8 cellular contexts compared by ENCODE assay signal in the genomic region with DNA sequence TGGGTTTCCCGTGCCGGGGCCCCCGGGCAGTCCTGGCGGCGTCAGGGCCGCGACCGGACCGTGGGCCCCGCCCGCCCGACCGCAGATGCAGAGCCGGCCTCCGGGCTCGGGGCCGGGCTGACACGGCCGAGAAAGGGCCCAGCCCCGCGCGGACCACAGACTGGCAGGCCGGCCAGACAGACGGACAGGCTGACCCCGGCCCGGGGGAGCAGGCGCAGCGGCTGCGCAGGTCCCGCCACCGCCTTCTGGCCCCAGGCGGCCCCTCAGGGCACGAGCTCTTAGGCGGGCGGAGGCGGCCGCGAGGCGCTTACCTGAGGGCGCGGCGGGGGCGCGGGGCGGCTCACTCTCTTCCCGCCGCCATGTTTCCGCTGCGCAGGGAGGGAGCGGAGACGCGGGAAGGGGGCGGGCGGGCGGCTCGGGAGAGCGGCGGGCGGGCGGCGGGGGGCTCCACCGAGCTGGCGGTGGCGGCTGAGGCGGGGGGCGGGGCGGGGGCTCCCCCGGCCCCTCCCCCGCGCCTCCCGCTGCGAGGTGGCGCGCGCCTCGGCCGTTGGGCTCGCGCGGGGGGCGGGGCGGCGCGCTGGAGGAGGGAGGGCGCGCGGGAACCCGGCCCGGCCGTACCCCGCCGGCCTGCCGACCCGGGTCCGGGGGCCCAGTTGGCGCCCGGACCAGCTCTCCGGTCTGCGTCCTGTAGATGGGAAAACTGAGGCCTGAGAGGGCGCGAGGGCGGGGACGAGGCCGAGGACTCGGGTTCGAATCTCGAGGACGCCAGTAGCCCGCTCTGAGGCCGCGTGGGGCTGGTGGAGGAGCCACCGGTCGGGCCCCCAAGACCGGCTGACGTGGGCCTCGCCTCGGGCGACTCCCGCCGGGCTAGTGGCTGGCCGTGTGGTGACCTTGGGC.
A peak's percentile ranks its signal among the peaks of the same experiment; 100 is the strongest.
DNase-seq lines count a peak whose midpoint lies in the region; ATAC-seq and TF ChIP-seq lines count a peak whose summit lies in the region.

A gene (minus strand): TSS at position 559 of the 897 bp plus-strand sequence. CDS start 56,173 bp downstream, outside the sequence.

- peaks cover 35% of the 10 kb centered on the region for H3K4me1 ChIP-seq in HAP-1

- peak within 1 kb of the TSS; percentile 84 for H3K4me3 Mint-ChIP-seq in central memory CD8-positive, alpha-beta T cell

- H3K27me3 Mint-ChIP-seq in central memory CD8-positive, alpha-beta T cell: no peaks in the 10 kb centered on the region

- H3K4me1 Mint-ChIP-seq in central memory CD8-positive, alpha-beta T cell: peaks cover 7% of the 10 kb centered on the region

- no peaks in the 10 kb centered on the region for H3K9me3 Mint-ChIP-seq in central memory CD8-positive, alpha-beta T cell

- H3K4me3 ChIP-seq in GM06990 (replicated peaks; ENCODE audit: low read depth, low read length) (peak within 1 kb of the TSS; percentile 76), HAP-1 (peak within 1 kb of the TSS; percentile 48), WI38 (ENCODE audit: low read depth, low read length) (peak within 1 kb of the TSS; percentile 68)

- peaks cover 6% of the 10 kb centered on the region for H3K36me3 Mint-ChIP-seq in central memory CD8-positive, alpha-beta T cell (ENCODE audit: insufficient read depth)

- ATAC-seq in central memory CD8-positive, alpha-beta T cell (replicated peaks; ENCODE audit: extremely low read depth, poor library complexity, severe bottlenecking): peak; percentile 77
- ATAC-seq in GM18519 (IDR thresholded peaks at IDR 0.05; ENCODE audit: low FRiP score, unreplicated experiment): no peak

- in situ Hi-C loops in HAP-1 (cut with MboI; ENCODE audit: low sequenced_read_pairs): no loop called here

- peak; percentile 75 for DNase-seq in GM06990 (ENCODE audit: extremely low read depth, insufficient read length)
- DNase-seq in HAP-1 (ENCODE audit: low spot score in 2 of 2): peak; percentile 41 to 69
- peak; percentile 73 for DNase-seq in NCI-H1105 (lab: John Stamatoyannopoulos, UW)
- peak; percentile 24 to 26 for DNase-seq in central memory CD8-positive, alpha-beta T cell (ENCODE audit: low spot score in 2 of 2)
- peak; percentile 48 to 54 for DNase-seq in stimulated activated CD4-positive, alpha-beta T cell treated with anti-CD3 and anti-CD28 coated beads, Interleukin-1b, Interleukin-23, amount 100 ng/mL, for 4 hours (ENCODE audit: low read depth in 2 of 2)

- H3K9me3 ChIP-seq in HAP-1: no peaks in the 10 kb centered on the region

- no peaks in the 10 kb centered on the region for H3K36me3 ChIP-seq in GM06990 (ENCODE audit: control insufficient read depth, insufficient read depth, low read length)
- H3K36me3 ChIP-seq in HAP-1 (replicated peaks): no peaks in the 10 kb centered on the region

- TF ChIP-seq CTCF in GM06990 (IDR thresholded peaks at IDR 0.05; ENCODE audit: insufficient read depth, low read length, poor library complexity, severe bottlenecking) (no peak), WI38 (IDR thresholded peaks at IDR 0.05; ENCODE audit: low read depth, low read length) (no peak)

- H3K27me3 ChIP-seq in GM06990 (replicated peaks; ENCODE audit: control insufficient read depth, insufficient read depth, low read length) (no peaks in the 10 kb centered on the region), HAP-1 (ENCODE audit: low read depth) (no peaks in the 10 kb centered on the region), layer of hippocampus (ENCODE audit: control insufficient read depth, insufficient read depth, low read length) (no peaks in the 10 kb centered on the region)

- peak within 1 kb of the TSS; percentile 90 for H3K27ac Mint-ChIP-seq in central memory CD8-positive, alpha-beta T cell (ENCODE audit: low read depth)

- H3K27ac ChIP-seq in layer of hippocampus (ENCODE audit: low read depth, low read length): peak within 1 kb of the TSS; percentile 82

Comparison
In these comparisons a context has a peak if more than half of its experiments do, and no peak if none do; other contexts are left out.
1. DNase-seq: peak in every context shown above with its lines; median percentile 75 in GM06990; 73 in NCI-H1105; 55 in HAP-1; 51 in stimulated activated CD4-positive, alpha-beta T cell treated with anti-CD3 and anti-CD28 coated beads, Interleukin-1b, Interleukin-23, amount 100 ng/mL, for 4 hours; 25 in central memory CD8-positive, alpha-beta T cell.